ENCODE assay signal across 10 cellular contexts in the genomic region with DNA sequence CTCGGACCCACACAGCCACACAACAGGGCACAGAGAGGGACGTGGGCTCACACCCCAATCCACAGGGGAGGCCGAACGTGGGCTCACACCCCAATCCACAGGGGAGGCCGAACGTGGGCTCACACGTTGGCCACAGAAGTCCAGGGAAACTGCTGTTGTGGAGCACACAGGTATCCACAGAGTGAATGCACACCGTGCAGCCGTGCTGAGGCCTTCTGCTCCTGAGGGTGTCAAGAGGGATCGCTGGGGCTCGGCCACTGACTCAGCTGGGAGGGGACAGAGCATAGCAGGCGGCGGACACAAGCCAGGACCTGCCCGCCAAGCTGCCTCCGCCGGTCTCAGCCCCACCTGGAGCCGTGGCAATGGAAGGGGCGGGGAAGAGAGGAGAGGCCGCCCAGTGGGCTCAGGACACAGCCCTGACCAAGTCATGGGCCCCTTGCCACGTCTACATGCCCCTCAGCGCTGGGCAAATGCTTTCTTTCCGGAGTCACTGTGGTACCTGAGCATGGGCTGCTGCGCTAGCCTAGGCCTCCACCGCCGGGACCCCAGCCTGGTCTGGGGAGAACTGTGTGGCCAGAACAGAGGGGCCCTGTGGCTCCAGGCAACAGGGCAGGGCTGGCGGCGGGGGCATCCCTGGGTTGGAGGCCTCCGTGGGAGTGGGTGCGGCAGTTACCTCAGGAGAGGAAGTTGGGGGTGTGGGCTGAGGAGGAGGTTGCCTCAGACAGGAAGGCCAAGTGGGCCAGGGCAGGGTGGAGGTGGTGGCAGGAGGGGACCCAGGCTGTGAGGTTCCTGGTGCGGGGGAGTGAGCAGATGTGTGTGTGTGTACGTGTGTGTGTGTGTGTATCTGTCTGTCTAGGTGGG. TPM values are rescaled to one million over a fixed set of nuclear protein-coding genes. Genes with fewer than 3 reads are reported as not detected.
DNase-seq lines count a peak whose midpoint lies in the region; ATAC-seq and TF ChIP-seq lines count a peak whose summit lies in the region.
"Had no signal": no experiment of that assay in that cellular context is flagged by ENCODE, and none has a peak within 500 bp of the region (broad histone marks: within the 10 kb centered on the region; RNA-seq: fewer than 3 reads in every experiment).

No MANE protein-coding gene starts in this region.

- H3K27me3 ChIP-seq in effector memory CD4-positive, alpha-beta T cell (replicated peaks; ENCODE audit: control insufficient read depth, insufficient read depth, low read length, poor library complexity, severe bottlenecking) = no peaks in the 10 kb centered on the region
- no peaks in the 10 kb centered on the region for H3K27me3 ChIP-seq in parathyroid adenoma (ENCODE audit: control insufficient read depth, insufficient read depth, low read length)
- no peaks in the 10 kb centered on the region for H3K27me3 ChIP-seq in GM23248 (replicated peaks; ENCODE audit: insufficient read depth)
- H3K27me3 ChIP-seq: SJSA1 had no signal

- H3K4me1 Mint-ChIP-seq in activated CD4-positive, alpha-beta T cell treated with anti-CD3 and anti-CD28 coated beads for 36 hours = peaks cover 59% of the 10 kb centered on the region

- H3K36me3 ChIP-seq in effector memory CD4-positive, alpha-beta T cell (ENCODE audit: control insufficient read depth, insufficient read depth, low read length) = peaks cover 16% of the 10 kb centered on the region
- H3K36me3 ChIP-seq in parathyroid adenoma (ENCODE audit: control insufficient read depth, insufficient read depth, low read length) (no peaks in the 10 kb centered on the region), GM23248 (ENCODE audit: low read depth) (no peaks in the 10 kb centered on the region)

- in situ Hi-C loops in GM18951 (cut with MboI; ENCODE audit: low sequenced_read_pairs, unreplicated experiment) (no loop called here), GM23248 (cut with MboI) (no loop called here)

- no peaks in the 10 kb centered on the region for H3K79me2 ChIP-seq in parathyroid adenoma
- H3K79me2 ChIP-seq in GM23248 (ENCODE audit: insufficient read depth) = no peaks in the 10 kb centered on the region

- no peaks in the 10 kb centered on the region for H4K20me1 ChIP-seq in GM23248 (ENCODE audit: insufficient read depth)

- H3K4me1 ChIP-seq in effector memory CD4-positive, alpha-beta T cell (ENCODE audit: control insufficient read depth, insufficient read depth, low read length, poor library complexity, severe bottlenecking) = peaks cover 32% of the 10 kb centered on the region
- H3K4me1 ChIP-seq in parathyroid adenoma (no peaks in the 10 kb centered on the region), GM23248 (ENCODE audit: insufficient read depth) (peaks cover 14% of the 10 kb centered on the region)

- DNase-seq in NCI-H2107 (lab: John Stamatoyannopoulos, UW) (peak; percentile 42), NCI-H774 (lab: John Stamatoyannopoulos, UW) (no peak), COLO829 (ENCODE audit: low spot score) (no peak), GM23248 (no peak)
- DNase-seq in activated CD4-positive, alpha-beta T cell treated with anti-CD3 and anti-CD28 coated beads for 36 hours = peak; percentile 77
- peak; percentile 69 to 79 (median 75) for DNase-seq in effector memory CD4-positive, alpha-beta T cell

- H3K4me3 ChIP-seq in effector memory CD4-positive, alpha-beta T cell (ENCODE audit: insufficient read depth, low read depth, low read length, poor library complexity, severe bottlenecking) = peak overlapping the region; percentile 82
- H3K4me3 ChIP-seq in parathyroid adenoma (ENCODE audit: low read depth, low read length) = peak overlapping the region; percentile 60
- no peak overlapping the region for H3K4me3 ChIP-seq in GM23248
- H3K4me3 ChIP-seq: SJSA1 had no signal

- TF ChIP-seq POLR2A in GM18951 (IDR thresholded peaks at IDR 0.05; ENCODE audit: extremely low read depth, insufficient read depth, insufficient read length) = peak; percentile 26

- no peaks in the 10 kb centered on the region for H3K27me3 Mint-ChIP-seq in activated CD4-positive, alpha-beta T cell treated with anti-CD3 and anti-CD28 coated beads for 36 hours

- peak overlapping the region; percentile 87 for H3K27ac ChIP-seq in effector memory CD4-positive, alpha-beta T cell (ENCODE audit: insufficient read depth, low read length, poor library complexity, severe bottlenecking)
- H3K27ac ChIP-seq in parathyroid adenoma = no peak overlapping the region
- no peak overlapping the region for H3K27ac ChIP-seq in GM23248
- H3K27ac ChIP-seq: SJSA1 had no signal

- TF ChIP-seq CTCF in parathyroid adenoma (IDR thresholded peaks at IDR 0.05) = no peak

- POLR2A ChIA-PET in activated CD4-positive, alpha-beta T cell treated with anti-CD3 and anti-CD28 coated beads for 36 hours (lab: Charles Lee) = no interaction called here

- no peaks in the 10 kb centered on the region for H3F3A ChIP-seq in GM23248 (ENCODE audit: insufficient read depth)

- peak; percentile 43 for ATAC-seq in activated CD4-positive, alpha-beta T cell treated with anti-CD3 and anti-CD28 coated beads for 36 hours

- peak overlapping the region; percentile 78 for H3K4me3 Mint-ChIP-seq in activated CD4-positive, alpha-beta T cell treated with anti-CD3 and anti-CD28 coated beads for 36 hours

- H2AFZ ChIP-seq in parathyroid adenoma (no peak overlapping the region), GM23248 (no peak overlapping the region)

- intact Hi-C loops in activated CD4-positive, alpha-beta T cell treated with anti-CD3 and anti-CD28 coated beads for 36 hours (cut with DNase I, micrococcal nuclease) = loop anchor here in 1 of 2 experiments (1.0 kb wide), 2 partner anchors 21 to 22 kb away; a partner anchor contains a TSS

- H3K9me2 ChIP-seq in GM23248 (ENCODE audit: insufficient read depth) = no peaks in the 10 kb centered on the region

- H3K4me2 ChIP-seq in parathyroid adenoma (ENCODE audit: low read length) = peak overlapping the region; percentile 65
- H3K4me2 ChIP-seq in GM23248 (ENCODE audit: unreplicated experiment) = no peak overlapping the region

- peak overlapping the region; percentile 85 for H3K27ac Mint-ChIP-seq in activated CD4-positive, alpha-beta T cell treated with anti-CD3 and anti-CD28 coated beads for 36 hours

- CTCF ChIA-PET in activated CD4-positive, alpha-beta T cell treated with anti-CD3 and anti-CD28 coated beads for 36 hours (lab: Charles Lee) = interaction anchor here (0.6 to 7.6 kb wide), 9 partner anchors 10 to 640 kb away, joined by 3 to 43 read pairs (median 4); a partner anchor contains a TSS

- H3K9me3 ChIP-seq in effector memory CD4-positive, alpha-beta T cell (ENCODE audit: control insufficient read depth, low read length) = no peaks in the 10 kb centered on the region
- H3K9me3 ChIP-seq in parathyroid adenoma (ENCODE audit: control insufficient read depth, low read length) (no peaks in the 10 kb centered on the region), GM23248 (ENCODE audit: low read depth) (no peaks in the 10 kb centered on the region)
- H3K9me3 ChIP-seq: SJSA1 had no signal

- H3K9me3 Mint-ChIP-seq in activated CD4-positive, alpha-beta T cell treated with anti-CD3 and anti-CD28 coated beads for 36 hours (ENCODE audit: low read depth) = no peaks in the 10 kb centered on the region

- no peak overlapping the region for H3K9ac ChIP-seq in parathyroid adenoma
- no peak overlapping the region for H3K9ac ChIP-seq in GM23248

- peaks cover 6% of the 10 kb centered on the region for H3K36me3 Mint-ChIP-seq in activated CD4-positive, alpha-beta T cell treated with anti-CD3 and anti-CD28 coated beads for 36 hours (ENCODE audit: low read depth)

- whole genome bisulfite sequencing in GM23248 (ENCODE audit: low coverage in 1 of 2, low lambda C conversion rate in 2 of 2, missing lambda C conversion rate in 2 of 2), 2 experiments = 83 to 84% methylated on average over 29 to 31 of the region's 31 CpGs

RNA-seq across cellular contexts. Expression of a gene that starts 1.2 kb away (rescaled TPM):
- 10 to 100 TPM; 21.4 to 26.1 TPM for total RNA-seq in activated CD4-positive, alpha-beta T cell treated with anti-CD3 and anti-CD28 coated beads for 36 hours
- not detected in 2 replicates for total RNA-seq in GM23248 (2014; rRNA removed; shearing (Covaris generic))
- polyA plus RNA-seq in GM23248 (2016; fragmentation: Nextera tagmentation; extraction: Ambion mirVana) = not detected in 2 replicates

RNA-seq across cellular contexts. Expression of a gene that starts 21.0 kb away (rescaled TPM):
- 10 to 100 TPM; 27.5 to 31.2 TPM for total RNA-seq in activated CD4-positive, alpha-beta T cell treated with anti-CD3 and anti-CD28 coated beads for 36 hours
- total RNA-seq in GM23248 (2014; rRNA removed; shearing (Covaris generic)) = 46.7 and 53.0 TPM in 2 replicates
- polyA plus RNA-seq in GM23248 (2016; fragmentation: Nextera tagmentation; extraction: Ambion mirVana) = 57.8 and 59.0 TPM in 2 replicates

RNA-seq across cellular contexts. Expression of a gene that starts 23.8 kb away (rescaled TPM):
- 1 to 10 TPM; 6.5 to 8.8 TPM for total RNA-seq in activated CD4-positive, alpha-beta T cell treated with anti-CD3 and anti-CD28 coated beads for 36 hours
- total RNA-seq in GM23248 (2014; rRNA removed; shearing (Covaris generic)) = 31.5 and 40.3 TPM in 2 replicates
- polyA plus RNA-seq in GM23248 (2016; fragmentation: Nextera tagmentation; extraction: Ambion mirVana) = 13.7 and 17.9 TPM in 2 replicates

RNA-seq across cellular contexts. Expression of a gene that starts 31.6 kb away (rescaled TPM):
- total RNA-seq in activated CD4-positive, alpha-beta T cell treated with anti-CD3 and anti-CD28 coated beads for 36 hours = not detected
- not detected in 2 replicates for total RNA-seq in GM23248 (2014; rRNA removed; shearing (Covaris generic))
- not detected in 2 replicates for polyA plus RNA-seq in GM23248 (2016; fragmentation: Nextera tagmentation; extraction: Ambion mirVana)
- total RNA-seq: SJSA1, skeletal muscle tissue had no signal

RNA-seq across cellular contexts. Expression of a gene that starts 40.1 kb away (rescaled TPM):
- total RNA-seq in activated CD4-positive, alpha-beta T cell treated with anti-CD3 and anti-CD28 coated beads for 36 hours = not detected
- not detected in 2 replicates for total RNA-seq in GM23248 (2014; rRNA removed; shearing (Covaris generic))
- polyA plus RNA-seq in GM23248 (2016; fragmentation: Nextera tagmentation; extraction: Ambion mirVana) = not detected in 2 replicates
- total RNA-seq: SJSA1, skeletal muscle tissue had no signal

Comparison
In these comparisons a context has a peak if more than half of its experiments do, and no peak if none do; other contexts are left out.
1. DNase-seq: peak in NCI-H2107 (single experiment), activated CD4-positive, alpha-beta T cell treated with anti-CD3 and anti-CD28 coated beads for 36 hours (single experiment) and effector memory CD4-positive, alpha-beta T cell (3 of 3); none in NCI-H774 (single experiment), COLO829 (single experiment) and GM23248 (single experiment).
2. RNA of a gene that starts 1.2 kb away (total RNA-seq): 21.4 to 26.1 TPM in activated CD4-positive, alpha-beta T cell treated with anti-CD3 and anti-CD28 coated beads for 36 hours; not detected in GM23248; every median in the first group is over 10 times any median in the second.